9 cellular contexts compared by ENCODE assay signal in the genomic region with DNA sequence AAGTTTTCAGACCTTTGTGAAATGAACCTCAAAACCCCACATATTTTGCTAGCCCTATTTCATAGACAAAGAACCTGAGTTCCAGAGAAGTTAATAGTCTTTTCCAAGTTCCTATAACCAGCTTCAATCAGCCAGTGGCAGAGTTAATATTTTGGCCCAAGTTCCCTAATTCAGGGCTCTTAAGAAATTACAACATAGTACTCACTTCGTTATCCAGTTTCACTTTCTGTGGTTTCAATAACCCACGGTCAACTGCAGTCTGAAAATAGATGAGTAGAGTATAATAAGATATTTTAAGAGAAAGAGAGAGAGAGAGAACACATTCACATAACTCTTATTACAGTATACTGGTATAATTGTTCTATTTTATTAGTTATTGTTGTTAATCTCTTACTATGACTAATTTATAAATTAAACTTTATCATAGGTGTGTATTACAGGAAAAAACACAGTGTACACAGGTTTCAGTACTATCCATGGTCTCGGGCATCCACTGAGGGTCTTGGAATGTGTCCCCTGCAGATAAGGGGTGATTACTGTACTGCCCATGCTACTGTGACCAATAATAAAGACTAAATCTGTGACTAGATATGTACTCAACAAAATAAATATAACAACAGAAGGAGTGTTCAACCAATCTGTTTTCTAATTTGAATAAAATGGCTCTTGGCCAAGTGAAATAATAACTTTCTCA. TPM values are rescaled to one million over a fixed set of nuclear protein-coding genes. Genes with fewer than 3 reads are reported as not detected.
DNase-seq lines count a peak whose midpoint lies in the region; ATAC-seq and TF ChIP-seq lines count a peak whose summit lies in the region.
"Had no signal": no experiment of that assay in that cellular context is flagged by ENCODE, and none has a peak within 500 bp of the region (broad histone marks: within the 10 kb centered on the region; RNA-seq: fewer than 3 reads in every experiment).

No MANE protein-coding gene starts in this region.

- no peaks in the 10 kb centered on the region for H3K9me3 Mint-ChIP-seq in activated CD4-positive, alpha-beta T cell treated with anti-CD3 and anti-CD28 coated beads, Interleukin-2, amount 10 ng/mL, durations not matched to agents 24 days and 14 days
- H3K9me3 Mint-ChIP-seq in T-helper 1 cell treated with Interleukin-12 subunit alpha and Interleukin-12 subunit beta and Interleukin-4 antibody, amounts not matched to agents 30 μg/mL and 1 μg/mL, for 36 hours, result no peaks in the 10 kb centered on the region
- H3K9me3 Mint-ChIP-seq in immature natural killer cell, result peaks cover 0 to 1% (median 0%) of the 10 kb centered on the region in 6 donors

- H3K27me3 Mint-ChIP-seq in activated CD4-positive, alpha-beta T cell treated with anti-CD3 and anti-CD28 coated beads, Interleukin-2, amount 10 ng/mL, durations not matched to agents 24 days and 14 days, result peaks cover 2% of the 10 kb centered on the region
- peaks cover 7% of the 10 kb centered on the region for H3K27me3 Mint-ChIP-seq in T-helper 1 cell treated with Interleukin-12 subunit alpha and Interleukin-12 subunit beta and Interleukin-4 antibody, amounts not matched to agents 30 μg/mL and 1 μg/mL, for 36 hours (ENCODE audit: low read depth)
- no peaks in the 10 kb centered on the region for H3K27me3 Mint-ChIP-seq in immature natural killer cell (ENCODE audit: low read depth in 3 of 3)

- intact Hi-C loops in activated CD4-positive, alpha-beta T cell treated with anti-CD3 and anti-CD28 coated beads, Interleukin-2, amount 10 ng/mL, durations not matched to agents 24 days and 14 days (cut with micrococcal nuclease), result no loop called here

- H3K36me3 Mint-ChIP-seq in activated CD4-positive, alpha-beta T cell treated with anti-CD3 and anti-CD28 coated beads, Interleukin-2, amount 10 ng/mL, durations not matched to agents 24 days and 14 days (ENCODE audit: low read depth), result no peaks in the 10 kb centered on the region
- H3K36me3 Mint-ChIP-seq in T-helper 1 cell treated with Interleukin-12 subunit alpha and Interleukin-12 subunit beta and Interleukin-4 antibody, amounts not matched to agents 30 μg/mL and 1 μg/mL, for 36 hours (ENCODE audit: low read depth), result peaks cover 1% of the 10 kb centered on the region
- H3K36me3 Mint-ChIP-seq in immature natural killer cell, result peaks cover 3 to 7% (median 3%) of the 10 kb centered on the region in 3 donors

- H3K4me3 ChIP-seq in Peyer's patch, result peak overlapping the region in 1 of 4 donors; percentile 8

- peaks cover 8% of the 10 kb centered on the region for H3K4me1 Mint-ChIP-seq in activated CD4-positive, alpha-beta T cell treated with anti-CD3 and anti-CD28 coated beads, Interleukin-2, amount 10 ng/mL, durations not matched to agents 24 days and 14 days
- peaks cover 13% of the 10 kb centered on the region for H3K4me1 Mint-ChIP-seq in T-helper 1 cell treated with Interleukin-12 subunit alpha and Interleukin-12 subunit beta and Interleukin-4 antibody, amounts not matched to agents 30 μg/mL and 1 μg/mL, for 36 hours (ENCODE audit: low read depth)
- peaks cover 8 to 24% of the 10 kb centered on the region in 2 donors for H3K4me1 Mint-ChIP-seq in immature natural killer cell

- no peak for TF ChIP-seq POLR2A in Peyer's patch (IDR thresholded peaks at IDR 0.05)

- H3K36me3 ChIP-seq in Peyer's patch, result no peaks in the 10 kb centered on the region

- H3K4me1 ChIP-seq in Peyer's patch, result peaks cover 0 to 6% (median 0%) of the 10 kb centered on the region in 4 donors

- TF ChIP-seq CTCF in Peyer's patch (IDR thresholded peaks at IDR 0.05), result no peak

- DNase-seq in activated CD4-positive, alpha-beta T cell treated with anti-CD3 and anti-CD28 coated beads, Interleukin-2, amount 10 ng/mL, durations not matched to agents 24 days and 14 days, result no peak
- DNase-seq in activated CD4-positive, alpha-beta T cell treated with anti-CD3 and anti-CD28 coated beads for 1 hour, result no peak
- DNase-seq in immature natural killer cell, result peak in 2 of 3 donors; percentile 1 to 8
- no peak for DNase-seq in Peyer's patch
- DNase-seq in NK-92 (lab: John Stamatoyannopoulos, UW; ENCODE audit: unreplicated experiment), result no peak
- DNase-seq in NCI-H146 (lab: John Stamatoyannopoulos, UW), result no peak

- no peaks in the 10 kb centered on the region for H3K27me3 ChIP-seq in Peyer's patch

- H3K4me3 Mint-ChIP-seq in activated CD4-positive, alpha-beta T cell treated with anti-CD3 and anti-CD28 coated beads, Interleukin-2, amount 10 ng/mL, durations not matched to agents 24 days and 14 days, result peak overlapping the region; percentile 74
- H3K4me3 Mint-ChIP-seq in T-helper 1 cell treated with Interleukin-12 subunit alpha and Interleukin-12 subunit beta and Interleukin-4 antibody, amounts not matched to agents 30 μg/mL and 1 μg/mL, for 36 hours, result peak overlapping the region; percentile 29
- peak overlapping the region; percentile 49 to 81 (median 69) for H3K4me3 Mint-ChIP-seq in immature natural killer cell

- ATAC-seq in HG03064 (IDR thresholded peaks at IDR 0.05; ENCODE audit: low read depth, unreplicated experiment), result peak; percentile 74

- H3K27ac Mint-ChIP-seq in activated CD4-positive, alpha-beta T cell treated with anti-CD3 and anti-CD28 coated beads, Interleukin-2, amount 10 ng/mL, durations not matched to agents 24 days and 14 days, result no peak overlapping the region
- no peak overlapping the region for H3K27ac Mint-ChIP-seq in T-helper 1 cell treated with Interleukin-12 subunit alpha and Interleukin-12 subunit beta and Interleukin-4 antibody, amounts not matched to agents 30 μg/mL and 1 μg/mL, for 36 hours
- peak overlapping the region in 2 of 6 donors; percentile 52 to 61 for H3K27ac Mint-ChIP-seq in immature natural killer cell

- H3K27ac ChIP-seq in Peyer's patch, result no peak overlapping the region

- no peaks in the 10 kb centered on the region for H3K9me3 ChIP-seq in Peyer's patch

RNA-seq across cellular contexts. Expression of gene MYOT, which starts 9.3 kb away (rescaled TPM):
- total RNA-seq in activated CD4-positive, alpha-beta T cell treated with anti-CD3 and anti-CD28 coated beads, Interleukin-2, amount 10 ng/mL, durations not matched to agents 24 days and 14 days, result not detected in 2 replicates
- under 1 TPM in 1 of 3 donors, not detected in 2; 0.59 TPM for polyA plus RNA-seq in immature natural killer cell
- total RNA-seq in Peyer's patch, result 1 to 10 TPM; 1.1 to 5.7 (median 4.2) TPM
- polyA plus RNA-seq: AG04450 had no signal

RNA-seq across cellular contexts. Expression of gene PKD2L2, which starts 30.9 kb away (rescaled TPM):
- not detected in 2 replicates for total RNA-seq in activated CD4-positive, alpha-beta T cell treated with anti-CD3 and anti-CD28 coated beads, Interleukin-2, amount 10 ng/mL, durations not matched to agents 24 days and 14 days
- polyA plus RNA-seq in immature natural killer cell, result under 1 TPM in 2 of 3 donors, not detected in 1; 0.23 to 0.30 TPM
- not detected for total RNA-seq in Peyer's patch

Comparison
In these comparisons a context has a peak if more than half of its experiments do, and no peak if none do; other contexts are left out.
1. DNase-seq: peak in immature natural killer cell (2 of 3); none in activated CD4-positive, alpha-beta T cell treated with anti-CD3 and anti-CD28 coated beads, Interleukin-2, amount 10 ng/mL, durations not matched to agents 24 days and 14 days (single experiment), activated CD4-positive, alpha-beta T cell treated with anti-CD3 and anti-CD28 coated beads for 1 hour (single experiment), Peyer's patch (0 of 3), NK-92 (single experiment) and NCI-H146 (single experiment).
2. Peak in every context shown above with its lines, with median percentiles within 50 percentile points of each other: H3K4me3 Mint-ChIP-seq.